1 cellular context compared by ENCODE assay signal in genomic region chr13:31591834-31592233, GRCh38.
TF ChIP-seq lines count a peak whose summit lies in the region.

No MANE protein-coding gene starts in this region.

TF ChIP-seq in GM23338, 12 proteins besides CTCF, POLR2A, EP300 and RAD21 (continued from another document):
- TF ChIP-seq REST (IDR thresholded peaks at IDR 0.05; ENCODE audit: unreplicated experiment) (no peak), ZNF331 (CRISPR knock-in tag; IDR thresholded peaks at IDR 0.05; ENCODE audit: low read depth) (no peak), CREB1 (CRISPR knock-in tag; IDR thresholded peaks at IDR 0.05; ENCODE audit: low read depth) (no peak), EZH2 (IDR thresholded peaks at IDR 0.05; ENCODE audit: low read depth, unreplicated experiment) (no peak)
TF ChIP-seq in GM23338: peak in this region for 0.
